Comparison of ENCODE assay signal across 6 cellular contexts in the genomic region with DNA sequence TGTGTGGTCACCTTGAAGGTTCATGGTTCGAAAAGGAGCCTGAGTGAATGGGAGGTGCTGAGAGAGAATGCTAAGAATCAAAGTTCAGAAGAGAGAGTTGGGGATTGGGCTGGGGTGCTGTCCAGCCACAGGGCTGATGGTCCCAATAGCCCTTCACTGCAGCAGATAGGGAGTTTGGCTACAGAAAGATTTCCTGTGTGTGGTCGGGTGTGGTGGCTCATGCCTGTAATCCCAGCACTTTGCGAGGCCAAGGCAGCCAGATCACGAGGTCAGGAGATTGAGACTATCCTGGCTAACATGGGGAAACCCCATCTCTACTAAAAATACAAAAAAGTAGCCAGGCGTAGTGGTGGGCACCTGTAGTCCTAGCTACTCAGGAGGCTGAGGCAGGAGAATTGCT.
A peak's percentile ranks its signal among the peaks of the same experiment; 100 is the strongest.
DNase-seq lines count a peak whose midpoint lies in the region; ATAC-seq, FAIRE-seq and TF ChIP-seq lines count a peak whose summit lies in the region.
"Not testable (repeated sequence)": the region's sequence is repeated elsewhere in the genome, so short reads cannot be mapped to it uniquely, and the experiment has no call there.

No MANE protein-coding gene starts in this region.

- H3K4me1 Mint-ChIP-seq in nephron (peaks cover 42% of the 10 kb centered on the region), neural progenitor cell (peaks cover 12% of the 10 kb centered on the region)

- peak overlapping the region in 2 of 3 experiments; percentile 95 to 97 for H3K27ac Mint-ChIP-seq in nephron
- H3K27ac Mint-ChIP-seq in neural progenitor cell: peak overlapping the region; percentile 48

- peaks cover 22% of the 10 kb centered on the region for H3K9me3 Mint-ChIP-seq in nephron
- H3K9me3 Mint-ChIP-seq in neural progenitor cell: peaks cover 17% of the 10 kb centered on the region

- peak overlapping the region; percentile 77 to 88; a peak in 5 of 6 replicates for H3K27ac ChIP-seq in A549
- not testable (repeated sequence) for H3K27ac ChIP-seq in neural progenitor cell, tibial artery

- peaks cover 17% of the 10 kb centered on the region for H3K4me1 ChIP-seq in A549
- H3K4me1 ChIP-seq in neural progenitor cell, tibial artery: not testable (repeated sequence)

- not testable (repeated sequence) for H3K9ac ChIP-seq in neural progenitor cell

- not testable (repeated sequence) for TF ChIP-seq RAD21 in A549 (conservative IDR thresholded peaks at IDR 0.05 in 1 of 2, IDR thresholded peaks at IDR 0.05 in 1 of 2)

- H3K36me3 ChIP-seq in neural progenitor cell, tibial artery: not testable (repeated sequence)

- H3K4me2 ChIP-seq in A549, neural progenitor cell: not testable (repeated sequence)

- H3K79me2 ChIP-seq in neural progenitor cell (ENCODE audit: low read depth): not testable (repeated sequence)

- peaks cover 39% of the 10 kb centered on the region for H3K9me3 ChIP-seq in A549
- not testable (repeated sequence) for H3K9me3 ChIP-seq in neural progenitor cell (ENCODE audit: low read depth)
- peaks cover 0 to 19% (median 12%) of the 10 kb centered on the region in 3 donors for H3K9me3 ChIP-seq in tibial artery

- H3K4me3 Mint-ChIP-seq in nephron: peak overlapping the region in 1 of 3 experiments; percentile 21
- not testable (repeated sequence) for H3K4me3 Mint-ChIP-seq in neural progenitor cell

- not testable (repeated sequence) for H2AFZ ChIP-seq in neural progenitor cell (replicated peaks)

- H3F3A ChIP-seq in neural progenitor cell (ENCODE audit: low read depth): not testable (repeated sequence)

- TF ChIP-seq CTCF in A549 (IDR thresholded peaks at IDR 0.05); nephron (IDR thresholded peaks at IDR 0.05; ENCODE audit: unreplicated experiment in 3 of 3); neural progenitor cell (IDR thresholded peaks at IDR 0.05); tibial artery (IDR thresholded peaks at IDR 0.05): not testable (repeated sequence)

- DNase-seq in A549 (ENCODE audit: low read depth in 1 of 2, low spot score in 1 of 2); Right ventricle myocardium inferior (ENCODE audit: missing footprints); neural progenitor cell (ENCODE audit: low spot score): not testable (repeated sequence)
- DNase-seq in left ventricle myocardium superior (peak; percentile 38), tibial artery (peak; percentile 46 to 53)

- WGBS in A549 (ENCODE audit: missing lambda C conversion rate): 81% methylated on average over 5 of the region's 5 CpGs

- ATAC-seq in A549: not testable (repeated sequence)
- ATAC-seq in Right ventricle myocardium inferior (peak; percentile 69), left ventricle myocardium superior (peak; percentile 48)

- not testable (repeated sequence) for TF ChIP-seq POLR2A in A549 (IDR thresholded peaks at IDR 0.05; ENCODE audit: low read length)

- intact Hi-C loops in Right ventricle myocardium inferior (cut with DNase I); left ventricle myocardium superior (cut with micrococcal nuclease); tibial artery (cut with DNase I; ENCODE audit: low total_unique reads): not testable (repeated sequence)

- TF ChIP-seq EP300 in A549 (IDR thresholded peaks at IDR 0.05): not testable (repeated sequence)

- not testable (repeated sequence) for FAIRE-seq in A549 (lab: Jason Lieb, UNC)

- CTCF ChIA-PET in A549 (lab: Yijun Ruan, JAX): interaction anchor here (0.7 kb wide), 1 partner anchor 11 kb away, joined by 3 read pairs; no protein-coding TSS in a partner anchor

- H3K4me3 ChIP-seq in A549, neural progenitor cell, tibial artery: not testable (repeated sequence)

- not testable (repeated sequence) for H4K20me1 ChIP-seq in neural progenitor cell (ENCODE audit: low read depth)

- H3K36me3 Mint-ChIP-seq in nephron (ENCODE audit: low read depth); neural progenitor cell: not testable (repeated sequence)

- not testable (repeated sequence) for H3K27me3 Mint-ChIP-seq in nephron (ENCODE audit: low read depth)
- peaks cover 13% of the 10 kb centered on the region for H3K27me3 Mint-ChIP-seq in neural progenitor cell (ENCODE audit: insufficient read depth, low read depth)

- POLR2A ChIA-PET in A549 (lab: Yijun Ruan, JAX): not testable (repeated sequence)

- not testable (repeated sequence) for H3K27me3 ChIP-seq in neural progenitor cell, tibial artery
